In genomic region chr17:17019430-17019762, GRCh38 we compare ENCODE assay signal across 29 cellular contexts. TPM values are rescaled to one million over a fixed set of nuclear protein-coding genes. Genes with fewer than 3 reads are reported as not detected.
A peak's percentile ranks its signal among the peaks of the same experiment; 100 is the strongest.
DNase-seq lines count a peak whose midpoint lies in the region; ATAC-seq and TF ChIP-seq lines count a peak whose summit lies in the region.
"Had no signal": no experiment of that assay in that cellular context is flagged by ENCODE, and none has a peak within 500 bp of the region (broad histone marks: within the 10 kb centered on the region; RNA-seq: fewer than 3 reads in every experiment).

No MANE protein-coding gene starts in this region.

- H3K27ac ChIP-seq in endodermal cell (ENCODE audit: low read depth, low read length) (no peak overlapping the region), parathyroid adenoma (peak overlapping the region; percentile 84), SJCRH30 (no peak overlapping the region)
- H3K27ac ChIP-seq: heart left ventricle, uterus had no signal

- H3K27me3 Mint-ChIP-seq in natural killer cell treated with Interleukin-12 subunit alpha and Interleukin-12 subunit beta and Interleukin-15 and Interleukin-18, amount 100 ng/mL, for 72 hours: no peaks in the 10 kb centered on the region
- H3K27me3 Mint-ChIP-seq in natural killer cell (ENCODE audit: low read depth in 2 of 2) (no peaks in the 10 kb centered on the region), endodermal cell (ENCODE audit: insufficient read depth) (no peaks in the 10 kb centered on the region)
- no peaks in the 10 kb centered on the region for H3K27me3 Mint-ChIP-seq in activated CD4-positive, alpha-beta T cell treated with anti-CD3 and anti-CD28 coated beads, Interleukin-2, amount 10 ng/mL, durations not matched to agents 7 days and 5 days
- H3K27me3 Mint-ChIP-seq: activated CD8-positive, alpha-beta memory T cell treated with anti-CD3 and anti-CD28 coated beads, Interleukin-2, amount 10 ng/mL, durations not matched to agents 7 days and 5 days; IgD-negative memory B cell had no signal

- H2AFZ ChIP-seq in parathyroid adenoma: peak overlapping the region; percentile 41
- H2AFZ ChIP-seq: GM23338 had no signal

- H3K4me3 ChIP-seq in endodermal cell (ENCODE audit: low read length) (no peak overlapping the region), parathyroid adenoma (ENCODE audit: low read depth, low read length) (no peak overlapping the region), SJCRH30 (no peak overlapping the region)
- H3K4me3 ChIP-seq: GM23338, heart left ventricle, uterus had no signal

- no peak overlapping the region for H3K9ac ChIP-seq in endodermal cell (ENCODE audit: extremely low read depth, low read length, poor library complexity, severe bottlenecking)
- H3K9ac ChIP-seq in parathyroid adenoma: no peak overlapping the region

- POLR2A ChIA-PET in activated CD4-positive, alpha-beta T cell treated with anti-CD3 and anti-CD28 coated beads, Interleukin-2, amount 10 ng/mL, durations not matched to agents 7 days and 5 days (lab: Charles Lee): no interaction called here

- CTCF ChIA-PET in activated CD4-positive, alpha-beta T cell treated with anti-CD3 and anti-CD28 coated beads, Interleukin-2, amount 10 ng/mL, durations not matched to agents 7 days and 5 days (lab: Charles Lee): interaction anchor here (1.0 kb wide), 1 partner anchor 14 kb away, joined by 3 read pairs; no protein-coding TSS in a partner anchor

- no peaks in the 10 kb centered on the region for H3K36me3 Mint-ChIP-seq in natural killer cell treated with Interleukin-12 subunit alpha and Interleukin-12 subunit beta and Interleukin-15 and Interleukin-18, amount 100 ng/mL, for 72 hours
- H3K36me3 Mint-ChIP-seq in natural killer cell (no peaks in the 10 kb centered on the region), endodermal cell (ENCODE audit: low read depth) (no peaks in the 10 kb centered on the region)
- no peaks in the 10 kb centered on the region for H3K36me3 Mint-ChIP-seq in activated CD4-positive, alpha-beta T cell treated with anti-CD3 and anti-CD28 coated beads, Interleukin-2, amount 10 ng/mL, durations not matched to agents 7 days and 5 days (ENCODE audit: low read depth)
- H3K36me3 Mint-ChIP-seq: activated CD8-positive, alpha-beta memory T cell treated with anti-CD3 and anti-CD28 coated beads, Interleukin-2, amount 10 ng/mL, durations not matched to agents 7 days and 5 days; activated naive CD4-positive, alpha-beta T cell treated with anti-CD3 and anti-CD28 coated beads, Interleukin-2, amount 10 ng/mL, durations not matched to agents 7 days and 5 days; CD8-positive, alpha-beta T cell; IgD-negative memory B cell; WTC11 had no signal

- WGBS in endodermal cell (ENCODE audit: insufficient coverage in 1 of 2, insufficient read length in 1 of 2), 2 experiments: 92 to 95% methylated on average over 2 to 5 of the region's 5 CpGs

- no peaks in the 10 kb centered on the region for H3K36me3 ChIP-seq in endodermal cell (ENCODE audit: control insufficient read depth, insufficient read depth, low read length)
- no peaks in the 10 kb centered on the region for H3K36me3 ChIP-seq in parathyroid adenoma (ENCODE audit: control insufficient read depth, insufficient read depth, low read length)
- H3K36me3 ChIP-seq in SJCRH30: no peaks in the 10 kb centered on the region
- H3K36me3 ChIP-seq: heart left ventricle, uterus had no signal

- intact Hi-C loops in natural killer cell (cut with micrococcal nuclease): no loop called here

- no peak for ATAC-seq in natural killer cell treated with Interleukin-12 subunit alpha and Interleukin-12 subunit beta and Interleukin-15 and Interleukin-18, amount 100 ng/mL, for 72 hours
- no peak for ATAC-seq in natural killer cell
- ATAC-seq: activated CD8-positive, alpha-beta memory T cell treated with anti-CD3 and anti-CD28 coated beads, Interleukin-2, amount 10 ng/mL, durations not matched to agents 7 days and 5 days; CD8-positive, alpha-beta T cell; GM23338; heart left ventricle had no signal

- no peaks in the 10 kb centered on the region for H3K4me1 ChIP-seq in endodermal cell (ENCODE audit: control insufficient read depth, insufficient read depth, low read length)
- H3K4me1 ChIP-seq in parathyroid adenoma: peaks cover 29% of the 10 kb centered on the region
- peaks cover 15% of the 10 kb centered on the region for H3K4me1 ChIP-seq in SJCRH30
- H3K4me1 ChIP-seq: uterus had no signal

- H3K4me3 Mint-ChIP-seq in natural killer cell treated with Interleukin-12 subunit alpha and Interleukin-12 subunit beta and Interleukin-15 and Interleukin-18, amount 100 ng/mL, for 72 hours: no peak overlapping the region
- H3K4me3 Mint-ChIP-seq in natural killer cell: no peak overlapping the region
- H3K4me3 Mint-ChIP-seq in endodermal cell: no peak overlapping the region
- no peak overlapping the region for H3K4me3 Mint-ChIP-seq in activated CD4-positive, alpha-beta T cell treated with anti-CD3 and anti-CD28 coated beads, Interleukin-2, amount 10 ng/mL, durations not matched to agents 7 days and 5 days
- H3K4me3 Mint-ChIP-seq: activated CD8-positive, alpha-beta memory T cell treated with anti-CD3 and anti-CD28 coated beads, Interleukin-2, amount 10 ng/mL, durations not matched to agents 7 days and 5 days; activated naive CD4-positive, alpha-beta T cell treated with anti-CD3 and anti-CD28 coated beads, Interleukin-2, amount 10 ng/mL, durations not matched to agents 7 days and 5 days; CD8-positive, alpha-beta T cell; GM23338; IgD-negative memory B cell; WTC11 had no signal

- no peaks in the 10 kb centered on the region for H3K79me2 ChIP-seq in parathyroid adenoma

- H3K9me3 ChIP-seq in endodermal cell (ENCODE audit: control insufficient read depth, low read length) (no peaks in the 10 kb centered on the region), parathyroid adenoma (ENCODE audit: control insufficient read depth, low read length) (no peaks in the 10 kb centered on the region), SJCRH30 (replicated peaks) (peaks cover 5% of the 10 kb centered on the region; the same call in 1 of the 2 replicates)
- H3K9me3 ChIP-seq: heart left ventricle, uterus had no signal

- H3K4me1 Mint-ChIP-seq in natural killer cell treated with Interleukin-12 subunit alpha and Interleukin-12 subunit beta and Interleukin-15 and Interleukin-18, amount 100 ng/mL, for 72 hours (ENCODE audit: low read depth in 2 of 2): peaks cover 19 to 21% of the 10 kb centered on the region in 2 donors
- H3K4me1 Mint-ChIP-seq in natural killer cell: peaks cover 5 to 15% of the 10 kb centered on the region in 2 donors
- H3K4me1 Mint-ChIP-seq in endodermal cell: peaks cover 4% of the 10 kb centered on the region
- H3K4me1 Mint-ChIP-seq in activated CD4-positive, alpha-beta T cell treated with anti-CD3 and anti-CD28 coated beads, Interleukin-2, amount 10 ng/mL, durations not matched to agents 7 days and 5 days: peaks cover 25% of the 10 kb centered on the region

- H3K4me2 ChIP-seq in parathyroid adenoma (ENCODE audit: low read length): no peak overlapping the region
- H3K4me2 ChIP-seq: GM23338 had no signal

- no peaks in the 10 kb centered on the region for H3K9me3 Mint-ChIP-seq in natural killer cell treated with Interleukin-12 subunit alpha and Interleukin-12 subunit beta and Interleukin-15 and Interleukin-18, amount 100 ng/mL, for 72 hours
- H3K9me3 Mint-ChIP-seq in natural killer cell: no peaks in the 10 kb centered on the region
- H3K9me3 Mint-ChIP-seq in endodermal cell: no peaks in the 10 kb centered on the region
- no peaks in the 10 kb centered on the region for H3K9me3 Mint-ChIP-seq in activated CD4-positive, alpha-beta T cell treated with anti-CD3 and anti-CD28 coated beads, Interleukin-2, amount 10 ng/mL, durations not matched to agents 7 days and 5 days
- H3K9me3 Mint-ChIP-seq: activated naive CD4-positive, alpha-beta T cell treated with anti-CD3 and anti-CD28 coated beads, Interleukin-2, amount 10 ng/mL, durations not matched to agents 7 days and 5 days; CD8-positive, alpha-beta T cell had no signal

- DNase-seq in natural killer cell treated with Interleukin-12 subunit alpha and Interleukin-12 subunit beta and Interleukin-15 and Interleukin-18, amount 100 ng/mL, for 72 hours (ENCODE audit: low spot score): peak; percentile 34
- DNase-seq in natural killer cell (no peak), endodermal cell (peak; percentile 52), activated gamma-delta T cell treated with Interleukin-2 at 50 U/mL for 16 hours (no peak), SJCRH30 (no peak)
- DNase-seq in activated effector memory CD4-positive, alpha-beta T cell treated with anti-CD3 and anti-CD28 coated beads, Interleukin-2, amount 50 U/mL, for 16 hours: no peak
- DNase-seq in activated CD4-positive, alpha-beta T cell treated with anti-CD3 and anti-CD28 coated beads, Interleukin-2, amount 10 ng/mL, durations not matched to agents 7 days and 5 days: no peak
- DNase-seq: activated CD8-positive, alpha-beta memory T cell treated with anti-CD3 and anti-CD28 coated beads, Interleukin-2, amount 10 ng/mL, durations not matched to agents 7 days and 5 days; activated naive CD4-positive, alpha-beta T cell treated with anti-CD3 and anti-CD28 coated beads, Interleukin-2, amount 10 ng/mL, durations not matched to agents 7 days and 5 days; activated T-cell treated with anti-CD3 and anti-CD28 coated beads, Interleukin-2, amount 50 U/mL, for 48 hours; amygdala; CD8-positive, alpha-beta T cell; effector CD4-positive, alpha-beta T cell; foreskin fibroblast; NCI-H1092; NCI-H1694 treated with DMSO at 0.1 percent for 48 hours; NCI-H2171; nucleus accumbens; SHP77 treated with DMSO at 0.1 percent for 48 hours; SW 1271; uterus had no signal

- H3K27ac Mint-ChIP-seq in natural killer cell treated with Interleukin-12 subunit alpha and Interleukin-12 subunit beta and Interleukin-15 and Interleukin-18, amount 100 ng/mL, for 72 hours: no peak overlapping the region
- H3K27ac Mint-ChIP-seq in natural killer cell (no peak overlapping the region), endodermal cell (peak overlapping the region; percentile 26)
- no peak overlapping the region for H3K27ac Mint-ChIP-seq in activated CD4-positive, alpha-beta T cell treated with anti-CD3 and anti-CD28 coated beads, Interleukin-2, amount 10 ng/mL, durations not matched to agents 7 days and 5 days
- H3K27ac Mint-ChIP-seq: activated CD8-positive, alpha-beta memory T cell treated with anti-CD3 and anti-CD28 coated beads, Interleukin-2, amount 10 ng/mL, durations not matched to agents 7 days and 5 days; CD8-positive, alpha-beta T cell; GM23338 had no signal

- H3K27me3 ChIP-seq in endodermal cell (ENCODE audit: control insufficient read depth, insufficient read depth, low read length, poor library complexity, severe bottlenecking) (no peaks in the 10 kb centered on the region), parathyroid adenoma (ENCODE audit: control insufficient read depth, insufficient read depth, low read length) (no peaks in the 10 kb centered on the region), SJCRH30 (no peaks in the 10 kb centered on the region; the same call in 1 of the 2 replicates)
- H3K27me3 ChIP-seq: heart left ventricle, uterus had no signal

- TF ChIP-seq CTCF in natural killer cell (IDR thresholded peaks at IDR 0.05) (no peak), endodermal cell (conservative IDR thresholded peaks at IDR 0.05) (no peak), parathyroid adenoma (IDR thresholded peaks at IDR 0.05) (no peak)

RNA-seq across cellular contexts. Expression of gene MPRIP, which starts 22.9 kb away (rescaled TPM):
- 100 to 1,000 TPM; 158 to 216 TPM for total RNA-seq in natural killer cell treated with Interleukin-12 subunit alpha and Interleukin-12 subunit beta and Interleukin-15 and Interleukin-18, amount 100 ng/mL, for 72 hours
- 100 to 1,000 TPM; 225 to 272 (median 229) TPM for total RNA-seq in natural killer cell
- total RNA-seq in endodermal cell: 100 to 1,000 TPM; 154 to 155 TPM
- 126 TPM for polyA plus RNA-seq in endodermal cell (2013, experiment 1 of 2)
- 112 TPM for polyA plus RNA-seq in endodermal cell (2013, experiment 2 of 2)
- 100 to 1,000 TPM; 234 to 261 TPM for total RNA-seq in activated CD4-positive, alpha-beta T cell treated with anti-CD3 and anti-CD28 coated beads, Interleukin-2, amount 10 ng/mL, durations not matched to agents 7 days and 5 days
- total RNA-seq in SJCRH30 (2014; rRNA removed; shearing (Covaris generic)): 312 and 334 TPM in 2 replicates

RNA-seq across cellular contexts. Expression of gene TNFRSF13B, which starts 47.5 kb away (rescaled TPM):
- total RNA-seq in natural killer cell treated with Interleukin-12 subunit alpha and Interleukin-12 subunit beta and Interleukin-15 and Interleukin-18, amount 100 ng/mL, for 72 hours: 1 to 10 TPM in 1 of 2 donors, not detected in 1; 2.3 TPM
- total RNA-seq in natural killer cell: 1 to 10 TPM in 1 of 3 donors, under 1 TPM in 2; 0.70 to 7.7 (median 0.89) TPM
- total RNA-seq in endodermal cell: 1 to 10 TPM in 1 of 2 donors, under 1 TPM in 1; 0.97 to 1.6 TPM
- polyA plus RNA-seq in endodermal cell (2013, experiment 1 of 2): 0.21 TPM
- 0.33 TPM for polyA plus RNA-seq in endodermal cell (2013, experiment 2 of 2)
- total RNA-seq in activated CD4-positive, alpha-beta T cell treated with anti-CD3 and anti-CD28 coated beads, Interleukin-2, amount 10 ng/mL, durations not matched to agents 7 days and 5 days: not detected
- not detected in 2 replicates for total RNA-seq in SJCRH30 (2014; rRNA removed; shearing (Covaris generic))
- total RNA-seq: activated CD8-positive, alpha-beta memory T cell treated with anti-CD3 and anti-CD28 coated beads, Interleukin-2, amount 10 ng/mL, durations not matched to agents 7 days and 5 days; bronchial epithelial cell; CD8-positive, alpha-beta T cell; GM23338; heart left ventricle; myocyte; renal cortical epithelial cell; uterus; WTC11 had no signal
- polyA plus RNA-seq: heart left ventricle had no signal

Comparison
In these comparisons a context has a peak if more than half of its experiments do, and no peak if none do; other contexts are left out.
1. DNase-seq: peak in natural killer cell treated with Interleukin-12 subunit alpha and Interleukin-12 subunit beta and Interleukin-15 and Interleukin-18, amount 100 ng/mL, for 72 hours (single experiment) and endodermal cell (single experiment); none in natural killer cell (single experiment), activated gamma-delta T cell treated with Interleukin-2 at 50 U/mL for 16 hours (single experiment), activated effector memory CD4-positive, alpha-beta T cell treated with anti-CD3 and anti-CD28 coated beads, Interleukin-2, amount 50 U/mL, for 16 hours (single experiment), activated CD4-positive, alpha-beta T cell treated with anti-CD3 and anti-CD28 coated beads, Interleukin-2, amount 10 ng/mL, durations not matched to agents 7 days and 5 days (single experiment) and SJCRH30 (0 of 2).